31 cellular contexts compared by ENCODE assay signal in the genomic region with DNA sequence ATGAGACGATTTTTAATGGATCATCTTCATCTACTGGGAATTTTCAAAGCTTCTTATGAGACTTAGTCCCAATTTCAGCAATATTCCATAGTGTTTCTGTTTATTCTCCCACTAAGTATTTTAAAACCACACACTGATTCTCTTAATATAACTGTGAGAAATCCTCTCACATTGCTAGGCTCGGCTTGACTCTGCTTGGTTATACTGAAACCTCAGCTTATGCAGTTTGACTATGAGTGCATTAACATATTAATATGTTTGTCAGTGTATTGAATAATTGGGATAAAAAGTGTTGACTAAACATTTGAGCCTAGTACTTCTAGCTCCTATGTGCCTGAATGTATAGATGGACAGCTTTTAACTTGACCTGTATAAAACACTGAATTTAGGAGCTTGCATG.
"Had no signal": no experiment of that assay in that cellular context is flagged by ENCODE, and none has a peak within 500 bp of the region (broad histone marks: within the 10 kb centered on the region; RNA-seq: fewer than 3 reads in every experiment).

No MANE protein-coding gene starts in this region.

- H3K27ac ChIP-seq: adrenal gland, body of pancreas, brain microvascular endothelial cell, breast epithelium, VCaP had no signal

- H3K36me3 ChIP-seq: adrenal gland, brain microvascular endothelial cell, breast epithelium had no signal

- H3K4me1 ChIP-seq: adrenal gland, body of pancreas, breast epithelium had no signal

- H3K4me3 ChIP-seq: adrenal gland, body of pancreas, breast epithelium had no signal

- H3K9me3 ChIP-seq: adrenal gland, body of pancreas, breast epithelium had no signal

- H3K27me3 ChIP-seq: adrenal gland, body of pancreas, brain microvascular endothelial cell, breast epithelium had no signal

- ATAC-seq: activated CD8-positive, alpha-beta T cell treated with anti-CD3 and anti-CD28 coated beads for 36 hours; activated naive CD4-positive, alpha-beta T cell treated with anti-CD3 and anti-CD28 coated beads, Interleukin-2, amount 50 U/mL, for 72 hours; activated T-cell treated with anti-CD3 and anti-CD28 coated beads, Interleukin-2, amount 50 U/mL, for 4 hours; activated T-cell treated with anti-CD3 and anti-CD28 coated beads, Interleukin-2, amount 50 U/mL, for 72 hours; activated T-helper 17 cell treated with anti-CD3 and anti-CD28 coated beads, Interleukin-2, amount 50 U/mL, for 72 hours; body of pancreas had no signal

- DNase-seq: activated B cell treated with CpG ODN at 0.5 μM for 24 hours; activated CD4-positive, alpha-beta memory T cell treated with anti-CD3 and anti-CD28 coated beads for 36 hours; activated CD4-positive, alpha-beta T cell treated with anti-CD3 and anti-CD28 coated beads for 4 hours; activated CD4-positive, alpha-beta T cell treated with anti-CD3 and anti-CD28 coated beads, Interleukin-2, amount 10 ng/mL, durations not matched to agents 24 days and 14 days; activated CD4-positive, alpha-beta T cell treated with anti-CD3 and anti-CD28 coated beads, Interleukin-2, amount 50 U/mL, for 1 hour; activated CD4-positive, alpha-beta T cell treated with anti-CD3 and anti-CD28 coated beads, Interleukin-2, amount 50 U/mL, for 4 hours; activated CD4-positive, CD25-positive, alpha-beta regulatory T cell treated with anti-CD3 and anti-CD28 coated beads, Interleukin-2, amount 50 U/mL, for 72 hours; activated CD8-positive, alpha-beta memory T cell treated with anti-CD3 and anti-CD28 coated beads, Interleukin-2, amount 50 U/mL, for 4 hours; activated CD8-positive, alpha-beta T cell treated with anti-CD3 and anti-CD28 coated beads for 36 hours; activated effector memory CD4-positive, alpha-beta T cell treated with anti-CD3 and anti-CD28 coated beads, Interleukin-2, amount 50 U/mL, for 16 hours; activated gamma-delta T cell treated with Interleukin-2 at 50 U/mL for 16 hours; activated naive CD4-positive, alpha-beta T cell; activated naive CD4-positive, alpha-beta T cell treated with anti-CD3 and anti-CD28 coated beads for 36 hours; activated naive CD4-positive, alpha-beta T cell treated with anti-CD3 and anti-CD28 coated beads, Interleukin-2, amount 50 U/mL, for 16 hours; activated naive CD8-positive, alpha-beta T cell treated with anti-CD3 and anti-CD28 coated beads for 36 hours; activated T-cell treated with anti-CD3 and anti-CD28 coated beads for 4 hours; activated T-cell treated with anti-CD3 and anti-CD28 coated beads, Interleukin-2, amount 50 U/mL, for 1 hour; activated T-cell treated with anti-CD3 and anti-CD28 coated beads, Interleukin-2, amount 50 U/mL, for 4 hours; activated T-cell treated with anti-CD3 and anti-CD28 coated beads, Interleukin-2, amount 50 U/mL, for 72 hours; adrenal gland; amniotic stem cell; aorta; body of pancreas; brain microvascular endothelial cell; cerebellar nuclear complex; T-helper 2 cell; T-helper 9 cell had no signal
